In genomic region chr3:55118453-55118852, GRCh38 we compare ENCODE assay signal across 8 cellular contexts.
"Had no signal": no experiment of that assay in that cellular context is flagged by ENCODE, and none has a peak within 500 bp of the region (broad histone marks: within the 10 kb centered on the region; RNA-seq: fewer than 3 reads in every experiment).

No MANE protein-coding gene starts in this region.

- H3K4me2 ChIP-seq: GM23338 had no signal

- FAIRE-seq: H1, H54, HTR-8/SVneo, K562 had no signal

- DNase-seq: H9, HCEC 1CT, KG1 had no signal

- H2AFZ ChIP-seq: GM23338 had no signal

- ATAC-seq: GM23338, K562 had no signal

- H3K4me3 ChIP-seq: GM23338, K562 had no signal
